ENCODE assay signal across 1 cellular context in the genomic region with DNA sequence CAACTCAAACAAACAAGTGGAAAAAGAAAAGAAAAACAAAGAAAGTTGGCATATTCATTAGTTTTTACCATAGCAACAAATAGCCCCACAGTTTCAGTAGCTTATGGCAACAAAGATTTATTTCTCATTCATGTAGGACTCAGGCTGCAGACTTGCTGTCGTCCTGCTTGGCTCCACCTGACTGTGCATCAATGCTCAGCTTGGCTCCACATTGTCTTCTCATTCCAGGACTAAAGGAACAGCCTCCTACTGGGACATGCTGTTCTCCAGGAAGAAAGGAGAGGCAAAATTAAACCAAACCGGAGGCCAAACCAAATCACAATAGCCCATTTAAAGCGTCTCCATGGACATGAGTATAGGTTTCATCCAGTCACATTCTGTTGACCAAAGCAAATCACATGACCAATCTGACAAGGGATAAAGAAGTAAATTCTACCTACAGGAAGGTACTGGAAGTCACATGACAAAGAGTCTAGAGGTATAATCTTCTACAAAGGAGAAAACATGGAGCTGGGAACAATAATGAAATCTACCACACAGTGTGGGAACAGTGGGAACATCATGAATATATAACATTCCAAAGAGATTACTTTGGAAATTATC.
TF ChIP-seq lines count a peak whose summit lies in the region.

No MANE protein-coding gene starts in this region.

TF ChIP-seq in GM23338, 12 proteins besides CTCF, POLR2A, EP300 and RAD21:
- TF ChIP-seq, protein P1, sequence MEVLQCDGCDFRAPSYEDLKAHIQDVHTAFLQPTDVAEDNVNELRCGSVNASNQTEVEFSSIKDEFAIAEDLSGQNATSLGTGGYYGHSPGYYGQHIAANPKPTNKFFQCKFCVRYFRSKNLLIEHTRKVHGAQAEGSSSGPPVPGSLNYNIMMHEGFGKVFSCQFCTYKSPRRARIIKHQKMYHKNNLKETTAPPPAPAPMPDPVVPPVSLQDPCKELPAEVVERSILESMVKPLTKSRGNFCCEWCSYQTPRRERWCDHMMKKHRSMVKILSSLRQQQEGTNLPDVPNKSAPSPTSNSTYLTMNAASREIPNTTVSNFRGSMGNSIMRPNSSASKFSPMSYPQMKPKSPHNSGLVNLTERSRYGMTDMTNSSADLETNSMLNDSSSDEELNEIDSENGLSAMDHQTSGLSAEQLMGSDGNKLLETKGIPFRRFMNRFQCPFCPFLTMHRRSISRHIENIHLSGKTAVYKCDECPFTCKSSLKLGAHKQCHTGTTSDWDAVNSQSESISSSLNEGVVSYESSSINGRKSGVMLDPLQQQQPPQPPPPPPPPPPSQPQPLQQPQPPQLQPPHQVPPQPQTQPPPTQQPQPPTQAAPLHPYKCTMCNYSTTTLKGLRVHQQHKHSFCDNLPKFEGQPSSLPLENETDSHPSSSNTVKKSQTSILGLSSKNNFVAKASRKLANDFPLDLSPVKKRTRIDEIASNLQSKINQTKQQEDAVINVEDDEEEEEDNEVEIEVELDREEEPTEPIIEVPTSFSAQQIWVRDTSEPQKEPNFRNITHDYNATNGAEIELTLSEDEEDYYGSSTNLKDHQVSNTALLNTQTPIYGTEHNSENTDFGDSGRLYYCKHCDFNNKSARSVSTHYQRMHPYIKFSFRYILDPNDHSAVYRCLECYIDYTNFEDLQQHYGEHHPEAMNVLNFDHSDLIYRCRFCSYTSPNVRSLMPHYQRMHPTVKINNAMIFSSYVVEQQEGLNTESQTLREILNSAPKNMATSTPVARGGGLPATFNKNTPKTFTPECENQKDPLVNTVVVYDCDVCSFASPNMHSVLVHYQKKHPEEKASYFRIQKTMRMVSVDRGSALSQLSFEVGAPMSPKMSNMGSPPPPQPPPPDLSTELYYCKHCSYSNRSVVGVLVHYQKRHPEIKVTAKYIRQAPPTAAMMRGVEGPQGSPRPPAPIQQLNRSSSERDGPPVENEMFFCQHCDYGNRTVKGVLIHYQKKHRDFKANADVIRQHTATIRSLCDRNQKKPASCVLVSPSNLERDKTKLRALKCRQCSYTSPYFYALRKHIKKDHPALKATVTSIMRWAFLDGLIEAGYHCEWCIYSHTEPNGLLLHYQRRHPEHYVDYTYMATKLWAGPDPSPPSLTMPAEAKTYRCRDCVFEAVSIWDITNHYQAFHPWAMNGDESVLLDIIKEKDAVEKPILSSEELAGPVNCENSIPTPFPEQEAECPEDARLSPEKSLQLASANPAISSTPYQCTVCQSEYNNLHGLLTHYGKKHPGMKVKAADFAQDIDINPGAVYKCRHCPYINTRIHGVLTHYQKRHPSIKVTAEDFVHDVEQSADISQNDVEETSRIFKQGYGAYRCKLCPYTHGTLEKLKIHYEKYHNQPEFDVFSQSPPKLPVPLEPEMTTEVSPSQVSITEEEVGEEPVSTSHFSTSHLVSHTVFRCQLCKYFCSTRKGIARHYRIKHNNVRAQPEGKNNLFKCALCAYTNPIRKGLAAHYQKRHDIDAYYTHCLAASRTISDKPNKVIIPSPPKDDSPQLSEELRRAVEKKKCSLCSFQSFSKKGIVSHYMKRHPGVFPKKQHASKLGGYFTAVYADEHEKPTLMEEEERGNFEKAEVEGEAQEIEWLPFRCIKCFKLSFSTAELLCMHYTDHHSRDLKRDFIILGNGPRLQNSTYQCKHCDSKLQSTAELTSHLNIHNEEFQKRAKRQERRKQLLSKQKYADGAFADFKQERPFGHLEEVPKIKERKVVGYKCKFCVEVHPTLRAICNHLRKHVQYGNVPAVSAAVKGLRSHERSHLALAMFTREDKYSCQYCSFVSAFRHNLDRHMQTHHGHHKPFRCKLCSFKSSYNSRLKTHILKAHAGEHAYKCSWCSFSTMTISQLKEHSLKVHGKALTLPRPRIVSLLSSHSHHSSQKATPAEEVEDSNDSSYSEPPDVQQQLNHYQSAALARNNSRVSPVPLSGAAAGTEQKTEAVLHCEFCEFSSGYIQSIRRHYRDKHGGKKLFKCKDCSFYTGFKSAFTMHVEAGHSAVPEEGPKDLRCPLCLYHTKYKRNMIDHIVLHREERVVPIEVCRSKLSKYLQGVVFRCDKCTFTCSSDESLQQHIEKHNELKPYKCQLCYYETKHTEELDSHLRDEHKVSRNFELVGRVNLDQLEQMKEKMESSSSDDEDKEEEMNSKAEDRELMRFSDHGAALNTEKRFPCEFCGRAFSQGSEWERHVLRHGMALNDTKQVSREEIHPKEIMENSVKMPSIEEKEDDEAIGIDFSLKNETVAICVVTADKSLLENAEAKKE (CRISPR knock-in tag; IDR thresholded peaks at IDR 0.05): peak; percentile 60; the same call in 1 of the 2 replicates
- TF ChIP-seq EZH2phosphoT487 (IDR thresholded peaks at IDR 0.05; ENCODE audit: unreplicated experiment): no peak
